In the genomic region with DNA sequence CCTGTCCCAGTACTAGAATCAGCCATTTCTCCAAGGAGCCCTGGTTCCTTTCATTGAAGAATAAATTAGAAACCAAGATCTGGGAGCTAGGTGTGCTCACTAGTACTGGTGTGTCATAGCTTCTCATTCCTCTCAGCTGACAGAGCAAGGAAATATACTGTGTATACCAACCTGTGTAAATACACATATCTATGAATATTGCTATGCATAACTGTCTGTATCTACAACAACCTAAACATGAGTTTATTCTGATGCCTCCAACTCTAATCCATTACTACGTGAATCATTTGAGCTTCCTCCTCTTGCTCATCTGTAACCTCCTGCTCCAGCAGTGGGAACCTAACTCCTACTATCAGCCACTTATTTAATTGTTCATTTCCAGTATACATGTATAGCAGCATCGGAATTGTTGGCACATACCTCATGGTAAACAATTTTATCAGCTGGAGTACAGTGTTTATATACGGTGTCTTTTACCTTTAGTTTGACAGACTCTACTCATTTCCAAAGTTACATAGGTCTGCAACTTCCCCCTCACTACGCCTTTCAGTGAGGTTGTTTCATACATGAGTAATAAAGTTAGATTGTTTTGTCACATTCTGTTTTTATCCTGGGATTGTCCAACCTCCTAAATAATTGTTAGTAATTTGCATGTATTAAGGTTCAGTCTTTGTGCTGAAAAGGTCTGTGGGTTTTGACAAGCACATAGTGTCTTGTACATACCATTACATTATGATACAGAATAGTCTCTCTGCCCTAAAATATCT, we compare ENCODE assay signal across 14 cellular contexts. TPM values are rescaled to one million over a fixed set of nuclear protein-coding genes. Genes with fewer than 3 reads are reported as not detected.
A peak's percentile ranks its signal among the peaks of the same experiment; 100 is the strongest.
DNase-seq lines count a peak whose midpoint lies in the region; ATAC-seq, FAIRE-seq and TF ChIP-seq lines count a peak whose summit lies in the region.
"Had no signal": no experiment of that assay in that cellular context is flagged by ENCODE, and none has a peak within 500 bp of the region (broad histone marks: within the 10 kb centered on the region; RNA-seq: fewer than 3 reads in every experiment).

No MANE protein-coding gene starts in this region.

- no peaks in the 10 kb centered on the region for H3K36me3 Mint-ChIP-seq in endodermal cell (ENCODE audit: low read depth)

- 84 to 91% methylated on average over 3 of the region's 4 CpGs for WGBS in endodermal cell (ENCODE audit: insufficient coverage in 1 of 2, insufficient read length in 1 of 2), 2 experiments

- H3K4me3 ChIP-seq in endodermal cell (ENCODE audit: low read length) = no peak overlapping the region
- H3K4me3 ChIP-seq: right lobe of liver had no signal

- H3K36me3 ChIP-seq in endodermal cell (ENCODE audit: control insufficient read depth, insufficient read depth, low read length) = no peaks in the 10 kb centered on the region
- H3K36me3 ChIP-seq: right lobe of liver had no signal

- no peak overlapping the region for H3K27ac Mint-ChIP-seq in endodermal cell
- H3K27ac Mint-ChIP-seq: stimulated activated naive CD8-positive, alpha-beta T cell treated with anti-CD3 and anti-CD28 coated beads, Interleukin-15, Interleukin-2, amounts not matched to agents 100 ng/mL and 50 ng/mL, for 24 hours had no signal

- no peaks in the 10 kb centered on the region for H3K27me3 Mint-ChIP-seq in endodermal cell (ENCODE audit: insufficient read depth)
- H3K27me3 Mint-ChIP-seq: stimulated activated naive CD8-positive, alpha-beta T cell treated with anti-CD3 and anti-CD28 coated beads, Interleukin-15, Interleukin-2, amounts not matched to agents 100 ng/mL and 50 ng/mL, for 24 hours had no signal

- H3K27me3 ChIP-seq in endodermal cell (ENCODE audit: control insufficient read depth, insufficient read depth, low read length, poor library complexity, severe bottlenecking) = no peaks in the 10 kb centered on the region
- H3K27me3 ChIP-seq: right lobe of liver had no signal

- peak; percentile 44 for FAIRE-seq in GM18507 (lab: Jason Lieb, UNC)
- peak; percentile 77 for FAIRE-seq in HTR-8/SVneo (lab: Jason Lieb, UNC)
- FAIRE-seq: astrocyte had no signal

- H3K9ac ChIP-seq in endodermal cell (ENCODE audit: extremely low read depth, low read length, poor library complexity, severe bottlenecking) = no peak overlapping the region

- ATAC-seq in GM19463 (IDR thresholded peaks at IDR 0.05; ENCODE audit: unreplicated experiment) (peak; percentile 50), HG02884 (IDR thresholded peaks at IDR 0.05; ENCODE audit: unreplicated experiment) (peak; percentile 82)
- ATAC-seq: right lobe of liver had no signal

- H3K4me1 Mint-ChIP-seq in endodermal cell = no peaks in the 10 kb centered on the region

- H3K9me3 ChIP-seq in endodermal cell (ENCODE audit: control insufficient read depth, low read length) = no peaks in the 10 kb centered on the region
- H3K9me3 ChIP-seq: right lobe of liver had no signal

- DNase-seq in GM18507 (ENCODE audit: extremely low spot score, insufficient read length, low read depth) (no peak), HTR-8/SVneo (ENCODE audit: insufficient read length, low spot score) (no peak), cerebellar nuclear complex (lab: John Stamatoyannopoulos, UW) (no peak), endodermal cell (no peak), NCI-H774 (lab: John Stamatoyannopoulos, UW) (no peak), T-helper 9 cell (no peak)
- DNase-seq: activated CD4-positive, CD25-positive, alpha-beta regulatory T cell treated with anti-CD3 and anti-CD28 coated beads, Interleukin-2, amount 50 U/mL, for 72 hours; activated T-cell treated with anti-CD3 and anti-CD28 coated beads, Interleukin-2, amount 50 U/mL, for 4 hours; mammary epithelial cell; right lobe of liver had no signal

- TF ChIP-seq CTCF in endodermal cell (conservative IDR thresholded peaks at IDR 0.05) = no peak

- no peaks in the 10 kb centered on the region for H3K4me1 ChIP-seq in endodermal cell (ENCODE audit: control insufficient read depth, insufficient read depth, low read length)

- no peaks in the 10 kb centered on the region for H3K9me3 Mint-ChIP-seq in endodermal cell
- H3K9me3 Mint-ChIP-seq: activated T-cell treated with anti-CD3 and anti-CD28 coated beads, Interleukin-2, amount 50 U/mL, for 4 hours; stimulated activated naive CD8-positive, alpha-beta T cell treated with anti-CD3 and anti-CD28 coated beads, Interleukin-15, Interleukin-2, amounts not matched to agents 100 ng/mL and 50 ng/mL, for 24 hours had no signal

- no peak overlapping the region for H3K27ac ChIP-seq in endodermal cell (ENCODE audit: low read depth, low read length)
- H3K27ac ChIP-seq: right lobe of liver had no signal

- H3K4me3 Mint-ChIP-seq in endodermal cell = no peak overlapping the region
- H3K4me3 Mint-ChIP-seq: activated T-cell treated with anti-CD3 and anti-CD28 coated beads, Interleukin-2, amount 50 U/mL, for 4 hours; stimulated activated naive CD8-positive, alpha-beta T cell treated with anti-CD3 and anti-CD28 coated beads, Interleukin-15, Interleukin-2, amounts not matched to agents 100 ng/mL and 50 ng/mL, for 24 hours had no signal

RNA-seq across cellular contexts. Expression of a gene that starts 7.1 kb away (rescaled TPM):
- total RNA-seq in endodermal cell = not detected
- 6.9 TPM for polyA plus RNA-seq in endodermal cell (2013, experiment 1 of 2)
- 6.2 TPM for polyA plus RNA-seq in endodermal cell (2013, experiment 2 of 2)
- total RNA-seq: activated T-cell treated with anti-CD3 and anti-CD28 coated beads, Interleukin-2, amount 50 U/mL, for 4 hours; right lobe of liver had no signal
- polyA plus RNA-seq: mammary epithelial cell had no signal

RNA-seq across cellular contexts. Expression of a gene that starts 35.3 kb away (rescaled TPM):
- 10 to 100 TPM in 1 of 2 donors, 1 to 10 TPM in 1; 8.7 to 10.8 TPM for total RNA-seq in endodermal cell
- 39.1 TPM for polyA plus RNA-seq in endodermal cell (2013, experiment 1 of 2)
- 38.3 TPM for polyA plus RNA-seq in endodermal cell (2013, experiment 2 of 2)
